1 cellular context compared by ENCODE assay signal in genomic region chr4:74397748-74398426, GRCh38.
TF ChIP-seq lines count a peak whose summit lies in the region.

No MANE protein-coding gene starts in this region.

TF ChIP-seq in HCT116, 20 proteins besides CTCF, POLR2A, EP300 and RAD21 (continued from another document):
- TF ChIP-seq ZBTB33 (IDR thresholded peaks at IDR 0.05; ENCODE audit: extremely low read depth, insufficient replicate concordance, low read length), result no peak
TF ChIP-seq in HCT116: peak in this region for 0.
